1 cellular context compared by ENCODE assay signal in the genomic region with DNA sequence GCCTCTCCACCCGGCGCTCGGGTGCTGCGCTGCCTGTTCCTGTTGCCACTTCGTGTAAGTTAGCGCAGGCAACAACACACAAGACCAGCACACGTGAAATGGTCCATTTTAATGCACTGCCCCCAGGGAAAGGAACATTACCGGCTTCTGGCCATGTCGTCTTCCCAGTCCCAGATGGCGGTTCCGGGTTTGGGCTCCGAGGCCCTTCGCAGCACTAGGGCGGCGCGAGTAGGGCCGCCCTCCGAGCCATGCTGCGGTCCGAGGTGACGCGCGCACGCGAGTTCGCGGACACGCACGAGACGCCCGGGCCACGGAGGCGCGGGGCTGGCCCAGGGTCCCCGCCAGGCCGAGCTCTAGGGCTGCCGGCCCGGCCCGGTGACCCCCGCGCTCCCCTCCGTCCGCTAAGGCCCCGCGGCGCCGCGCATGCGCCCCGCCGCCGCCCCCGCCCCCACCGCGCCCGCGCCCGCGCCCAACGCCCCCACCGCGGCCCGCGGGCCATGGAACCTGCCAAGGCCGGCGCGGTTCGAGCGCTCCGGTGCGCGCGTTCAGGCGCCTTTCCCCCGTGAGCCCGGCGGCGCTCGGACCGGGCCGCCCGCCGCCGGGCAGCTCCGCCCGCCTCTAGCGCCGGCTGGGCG.
TF ChIP-seq lines count a peak whose summit lies in the region.

No MANE protein-coding gene starts in this region.

TF ChIP-seq in HepG2, 621 proteins besides CTCF, POLR2A, EP300 and RAD21 (continued from another document and continues in another):
- TF ChIP-seq, protein P1, sequence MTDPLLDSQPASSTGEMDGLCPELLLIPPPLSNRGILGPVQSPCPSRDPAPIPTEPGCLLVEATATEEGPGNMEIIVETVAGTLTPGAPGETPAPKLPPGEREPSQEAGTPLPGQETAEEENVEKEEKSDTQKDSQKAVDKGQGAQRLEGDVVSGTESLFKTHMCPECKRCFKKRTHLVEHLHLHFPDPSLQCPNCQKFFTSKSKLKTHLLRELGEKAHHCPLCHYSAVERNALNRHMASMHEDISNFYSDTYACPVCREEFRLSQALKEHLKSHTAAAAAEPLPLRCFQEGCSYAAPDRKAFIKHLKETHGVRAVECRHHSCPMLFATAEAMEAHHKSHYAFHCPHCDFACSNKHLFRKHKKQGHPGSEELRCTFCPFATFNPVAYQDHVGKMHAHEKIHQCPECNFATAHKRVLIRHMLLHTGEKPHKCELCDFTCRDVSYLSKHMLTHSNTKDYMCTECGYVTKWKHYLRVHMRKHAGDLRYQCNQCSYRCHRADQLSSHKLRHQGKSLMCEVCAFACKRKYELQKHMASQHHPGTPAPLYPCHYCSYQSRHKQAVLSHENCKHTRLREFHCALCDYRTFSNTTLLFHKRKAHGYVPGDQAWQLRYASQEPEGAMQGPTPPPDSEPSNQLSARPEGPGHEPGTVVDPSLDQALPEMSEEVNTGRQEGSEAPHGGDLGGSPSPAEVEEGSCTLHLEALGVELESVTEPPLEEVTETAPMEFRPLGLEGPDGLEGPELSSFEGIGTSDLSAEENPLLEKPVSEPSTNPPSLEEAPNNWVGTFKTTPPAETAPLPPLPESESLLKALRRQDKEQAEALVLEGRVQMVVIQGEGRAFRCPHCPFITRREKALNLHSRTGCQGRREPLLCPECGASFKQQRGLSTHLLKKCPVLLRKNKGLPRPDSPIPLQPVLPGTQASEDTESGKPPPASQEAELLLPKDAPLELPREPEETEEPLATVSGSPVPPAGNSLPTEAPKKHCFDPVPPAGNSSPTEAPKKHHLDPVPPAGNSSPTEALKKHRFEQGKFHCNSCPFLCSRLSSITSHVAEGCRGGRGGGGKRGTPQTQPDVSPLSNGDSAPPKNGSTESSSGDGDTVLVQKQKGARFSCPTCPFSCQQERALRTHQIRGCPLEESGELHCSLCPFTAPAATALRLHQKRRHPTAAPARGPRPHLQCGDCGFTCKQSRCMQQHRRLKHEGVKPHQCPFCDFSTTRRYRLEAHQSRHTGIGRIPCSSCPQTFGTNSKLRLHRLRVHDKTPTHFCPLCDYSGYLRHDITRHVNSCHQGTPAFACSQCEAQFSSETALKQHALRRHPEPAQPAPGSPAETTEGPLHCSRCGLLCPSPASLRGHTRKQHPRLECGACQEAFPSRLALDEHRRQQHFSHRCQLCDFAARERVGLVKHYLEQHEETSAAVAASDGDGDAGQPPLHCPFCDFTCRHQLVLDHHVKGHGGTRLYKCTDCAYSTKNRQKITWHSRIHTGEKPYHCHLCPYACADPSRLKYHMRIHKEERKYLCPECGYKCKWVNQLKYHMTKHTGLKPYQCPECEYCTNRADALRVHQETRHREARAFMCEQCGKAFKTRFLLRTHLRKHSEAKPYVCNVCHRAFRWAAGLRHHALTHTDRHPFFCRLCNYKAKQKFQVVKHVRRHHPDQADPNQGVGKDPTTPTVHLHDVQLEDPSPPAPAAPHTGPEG (CRISPR knock-in tag; IDR thresholded peaks at IDR 0.05): 0 out of 2 replicates have a peak, but pooled peaks have one; percentile 24
- peak; percentile 49 for TF ChIP-seq HOXA3 (CRISPR knock-in tag; IDR thresholded peaks at IDR 0.05)
- no peak for TF ChIP-seq ZNF576 (CRISPR knock-in tag; IDR thresholded peaks at IDR 0.05)
- 0 out of 2 replicates have a peak, but pooled peaks have one; percentile 27 for TF ChIP-seq ONECUT2 (CRISPR knock-in tag; IDR thresholded peaks at IDR 0.05)
- TF ChIP-seq YEATS4 (CRISPR knock-in tag; IDR thresholded peaks at IDR 0.05; ENCODE audit: borderline replicate concordance): peak; percentile 64
- TF ChIP-seq, protein P2, sequence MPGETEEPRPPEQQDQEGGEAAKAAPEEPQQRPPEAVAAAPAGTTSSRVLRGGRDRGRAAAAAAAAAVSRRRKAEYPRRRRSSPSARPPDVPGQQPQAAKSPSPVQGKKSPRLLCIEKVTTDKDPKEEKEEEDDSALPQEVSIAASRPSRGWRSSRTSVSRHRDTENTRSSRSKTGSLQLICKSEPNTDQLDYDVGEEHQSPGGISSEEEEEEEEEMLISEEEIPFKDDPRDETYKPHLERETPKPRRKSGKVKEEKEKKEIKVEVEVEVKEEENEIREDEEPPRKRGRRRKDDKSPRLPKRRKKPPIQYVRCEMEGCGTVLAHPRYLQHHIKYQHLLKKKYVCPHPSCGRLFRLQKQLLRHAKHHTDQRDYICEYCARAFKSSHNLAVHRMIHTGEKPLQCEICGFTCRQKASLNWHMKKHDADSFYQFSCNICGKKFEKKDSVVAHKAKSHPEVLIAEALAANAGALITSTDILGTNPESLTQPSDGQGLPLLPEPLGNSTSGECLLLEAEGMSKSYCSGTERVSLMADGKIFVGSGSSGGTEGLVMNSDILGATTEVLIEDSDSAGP (CRISPR knock-in tag; IDR thresholded peaks at IDR 0.05; ENCODE audit: borderline replicate concordance): peak; percentile 58
- TF ChIP-seq ZNF598 (CRISPR knock-in tag; IDR thresholded peaks at IDR 0.05; ENCODE audit: borderline replicate concordance): 0 out of 2 replicates have a peak, but pooled peaks have one; percentile 45
- TF ChIP-seq GLI4 (CRISPR knock-in tag; IDR thresholded peaks at IDR 0.05; ENCODE audit: borderline replicate concordance): 0 out of 2 replicates have a peak, but pooled peaks have one; percentile 39
- peak; percentile 93 for TF ChIP-seq ZFY (CRISPR knock-in tag; IDR thresholded peaks at IDR 0.05)
- TF ChIP-seq ZNF329 (CRISPR knock-in tag; IDR thresholded peaks at IDR 0.05; ENCODE audit: low read depth): no peak
- TF ChIP-seq TP53 (CRISPR knock-in tag; conservative IDR thresholded peaks at IDR 0.05): 0 out of 2 replicates have a peak, but pooled peaks have one; percentile 58
- TF ChIP-seq KDM2A (CRISPR knock-in tag; IDR thresholded peaks at IDR 0.05; ENCODE audit: borderline replicate concordance, low read depth): peak; percentile 66; the same call in 1 of the 2 replicates
- TF ChIP-seq FLYWCH1 (CRISPR knock-in tag; IDR thresholded peaks at IDR 0.05): no peak
- TF ChIP-seq ZKSCAN8 (CRISPR knock-in tag; IDR thresholded peaks at IDR 0.05; ENCODE audit: borderline replicate concordance): peak; percentile 46; the same call in 1 of the 2 replicates
- TF ChIP-seq POLR2G (IDR thresholded peaks at IDR 0.05; ENCODE audit: low read depth, low read length): peak; percentile 77
- TF ChIP-seq, protein P3, sequence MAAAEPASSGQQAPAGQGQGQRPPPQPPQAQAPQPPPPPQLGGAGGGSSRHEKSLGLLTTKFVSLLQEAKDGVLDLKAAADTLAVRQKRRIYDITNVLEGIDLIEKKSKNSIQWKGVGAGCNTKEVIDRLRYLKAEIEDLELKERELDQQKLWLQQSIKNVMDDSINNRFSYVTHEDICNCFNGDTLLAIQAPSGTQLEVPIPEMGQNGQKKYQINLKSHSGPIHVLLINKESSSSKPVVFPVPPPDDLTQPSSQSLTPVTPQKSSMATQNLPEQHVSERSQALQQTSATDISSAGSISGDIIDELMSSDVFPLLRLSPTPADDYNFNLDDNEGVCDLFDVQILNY (CRISPR knock-in tag; conservative IDR thresholded peaks at IDR 0.05): 0 out of 2 replicates have a peak, but pooled peaks have one; percentile 67
- TF ChIP-seq KMT2A (CRISPR knock-in tag; IDR thresholded peaks at IDR 0.05): no peak; the same call in 1 of the 2 replicates
- TF ChIP-seq SMAD9 (CRISPR knock-in tag; IDR thresholded peaks at IDR 0.05): 0 out of 2 replicates have a peak, but pooled peaks have one; percentile 52
- TF ChIP-seq ZNF639 (CRISPR knock-in tag; conservative IDR thresholded peaks at IDR 0.05): 0 out of 2 replicates have a peak, but pooled peaks have one; percentile 29
- peak; percentile 32; the same call in 1 of the 2 replicates for TF ChIP-seq KAT8 (CRISPR knock-in tag; IDR thresholded peaks at IDR 0.05)
- 0 out of 2 replicates have a peak, but pooled peaks have one; percentile 56 for TF ChIP-seq BORCS8-MEF2B (CRISPR knock-in tag; IDR thresholded peaks at IDR 0.05)
- TF ChIP-seq KDM5B (CRISPR knock-in tag; IDR thresholded peaks at IDR 0.05; ENCODE audit: borderline replicate concordance): 0 out of 2 replicates have a peak, but pooled peaks have one; percentile 31
- TF ChIP-seq DNMT3B (CRISPR knock-in tag; conservative IDR thresholded peaks at IDR 0.05): 0 out of 2 replicates have a peak, but pooled peaks have one; percentile 51
- peak; percentile 35; the same call in 1 of the 2 replicates for TF ChIP-seq FOXO1 (CRISPR knock-in tag; IDR thresholded peaks at IDR 0.05)
- TF ChIP-seq, protein P4, sequence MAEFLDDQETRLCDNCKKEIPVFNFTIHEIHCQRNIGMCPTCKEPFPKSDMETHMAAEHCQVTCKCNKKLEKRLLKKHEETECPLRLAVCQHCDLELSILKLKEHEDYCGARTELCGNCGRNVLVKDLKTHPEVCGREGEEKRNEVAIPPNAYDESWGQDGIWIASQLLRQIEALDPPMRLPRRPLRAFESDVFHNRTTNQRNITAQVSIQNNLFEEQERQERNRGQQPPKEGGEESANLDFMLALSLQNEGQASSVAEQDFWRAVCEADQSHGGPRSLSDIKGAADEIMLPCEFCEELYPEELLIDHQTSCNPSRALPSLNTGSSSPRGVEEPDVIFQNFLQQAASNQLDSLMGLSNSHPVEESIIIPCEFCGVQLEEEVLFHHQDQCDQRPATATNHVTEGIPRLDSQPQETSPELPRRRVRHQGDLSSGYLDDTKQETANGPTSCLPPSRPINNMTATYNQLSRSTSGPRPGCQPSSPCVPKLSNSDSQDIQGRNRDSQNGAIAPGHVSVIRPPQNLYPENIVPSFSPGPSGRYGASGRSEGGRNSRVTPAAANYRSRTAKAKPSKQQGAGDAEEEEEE (CRISPR knock-in tag; IDR thresholded peaks at IDR 0.05; ENCODE audit: borderline replicate concordance): no peak
- 0 out of 2 replicates have a peak, but pooled peaks have one; percentile 80 for TF ChIP-seq ZNF83 (CRISPR knock-in tag; IDR thresholded peaks at IDR 0.05; ENCODE audit: borderline replicate concordance)
- peak; percentile 53; the same call in 1 of the 2 replicates for TF ChIP-seq TMF1 (CRISPR knock-in tag; IDR thresholded peaks at IDR 0.05; ENCODE audit: low read depth)
- TF ChIP-seq ZNF124 (CRISPR knock-in tag; IDR thresholded peaks at IDR 0.05): no peak
- TF ChIP-seq ZNF737 (CRISPR knock-in tag; IDR thresholded peaks at IDR 0.05; ENCODE audit: borderline replicate concordance): 0 out of 2 replicates have a peak, but pooled peaks have one; percentile 22
- peak; percentile 87 for TF ChIP-seq PHF8 (CRISPR knock-in tag; IDR thresholded peaks at IDR 0.05)
- 0 out of 2 replicates have a peak, but pooled peaks have one; percentile 39 for TF ChIP-seq ZNF788 (CRISPR knock-in tag; IDR thresholded peaks at IDR 0.05; ENCODE audit: borderline replicate concordance)
- peak; percentile 91 for TF ChIP-seq ZFX (CRISPR knock-in tag; IDR thresholded peaks at IDR 0.05; ENCODE audit: low read depth)
- TF ChIP-seq, protein P5, sequence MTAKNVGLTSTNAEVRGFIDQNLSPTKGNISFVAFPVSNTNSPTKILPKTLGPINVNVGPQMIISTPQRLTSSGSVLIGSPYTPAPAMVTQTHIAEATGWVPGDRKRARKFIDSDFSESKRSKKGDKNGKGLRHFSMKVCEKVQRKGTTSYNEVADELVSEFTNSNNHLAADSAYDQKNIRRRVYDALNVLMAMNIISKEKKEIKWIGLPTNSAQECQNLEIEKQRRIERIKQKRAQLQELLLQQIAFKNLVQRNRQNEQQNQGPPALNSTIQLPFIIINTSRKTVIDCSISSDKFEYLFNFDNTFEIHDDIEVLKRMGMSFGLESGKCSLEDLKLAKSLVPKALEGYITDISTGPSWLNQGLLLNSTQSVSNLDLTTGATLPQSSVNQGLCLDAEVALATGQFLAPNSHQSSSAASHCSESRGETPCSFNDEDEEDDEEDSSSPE (CRISPR knock-in tag; IDR thresholded peaks at IDR 0.05): 0 out of 2 replicates have a peak, but pooled peaks have one; percentile 15
- TF ChIP-seq ARHGAP35 (CRISPR knock-in tag; IDR thresholded peaks at IDR 0.05; ENCODE audit: borderline replicate concordance): 0 out of 2 replicates have a peak, but pooled peaks have one; percentile 56
- TF ChIP-seq ZNF567 (CRISPR knock-in tag; IDR thresholded peaks at IDR 0.05; ENCODE audit: borderline replicate concordance): 0 out of 2 replicates have a peak, but pooled peaks have one; percentile 33
- peak; percentile 71 for TF ChIP-seq ZNF883 (CRISPR knock-in tag; IDR thresholded peaks at IDR 0.05; ENCODE audit: not compliant biosample characterization)
- TF ChIP-seq CBFB (CRISPR knock-in tag; IDR thresholded peaks at IDR 0.05): peak; percentile 63; the same call in 1 of the 2 replicates
- TF ChIP-seq NONO (IDR thresholded peaks at IDR 0.05): no peak
- TF ChIP-seq NONO (CRISPR knock-in tag; conservative IDR thresholded peaks at IDR 0.05): peak; percentile 56
- TF ChIP-seq SUZ12 (IDR thresholded peaks at IDR 0.05; ENCODE audit: low read depth, low read length): no peak
- peak; percentile 16; the same call in 1 of the 2 replicates for TF ChIP-seq ISL2 (CRISPR knock-in tag; IDR thresholded peaks at IDR 0.05)
